1 cellular context compared by ENCODE assay signal in the genomic region with DNA sequence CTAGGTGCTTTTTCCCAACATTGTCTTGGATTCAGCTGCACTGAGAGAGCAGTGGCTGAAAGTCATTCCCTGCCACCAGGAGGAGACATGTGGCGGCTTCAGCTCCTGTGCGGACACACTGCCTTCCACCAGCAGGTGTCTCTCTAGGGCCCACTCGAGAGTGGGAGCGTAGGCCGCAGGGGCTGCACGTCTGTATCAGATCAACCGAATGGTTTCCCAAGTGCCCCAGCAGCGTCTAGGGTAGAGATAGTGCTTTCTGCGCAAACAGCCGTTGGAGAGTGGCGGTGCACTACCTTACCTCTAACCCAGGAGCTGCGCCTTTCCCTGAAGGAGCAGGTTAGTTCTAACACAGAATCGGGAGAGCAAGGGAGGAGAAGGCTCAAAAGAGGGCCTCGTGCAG.
TF ChIP-seq lines count a peak whose summit lies in the region.

No MANE protein-coding gene starts in this region.

TF ChIP-seq in K562, 482 proteins besides CTCF, POLR2A, EP300 and RAD21 (continued from another document):
- TF ChIP-seq, protein P1, sequence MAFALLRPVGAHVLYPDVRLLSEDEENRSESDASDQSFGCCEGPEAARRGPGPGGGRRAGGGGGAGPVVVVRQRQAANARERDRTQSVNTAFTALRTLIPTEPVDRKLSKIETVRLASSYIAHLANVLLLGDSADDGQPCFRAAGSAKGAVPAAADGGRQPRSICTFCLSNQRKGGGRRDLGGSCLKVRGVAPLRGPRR (CRISPR knock-in tag; IDR thresholded peaks at IDR 0.05), result no peak
- TF ChIP-seq, protein P2, sequence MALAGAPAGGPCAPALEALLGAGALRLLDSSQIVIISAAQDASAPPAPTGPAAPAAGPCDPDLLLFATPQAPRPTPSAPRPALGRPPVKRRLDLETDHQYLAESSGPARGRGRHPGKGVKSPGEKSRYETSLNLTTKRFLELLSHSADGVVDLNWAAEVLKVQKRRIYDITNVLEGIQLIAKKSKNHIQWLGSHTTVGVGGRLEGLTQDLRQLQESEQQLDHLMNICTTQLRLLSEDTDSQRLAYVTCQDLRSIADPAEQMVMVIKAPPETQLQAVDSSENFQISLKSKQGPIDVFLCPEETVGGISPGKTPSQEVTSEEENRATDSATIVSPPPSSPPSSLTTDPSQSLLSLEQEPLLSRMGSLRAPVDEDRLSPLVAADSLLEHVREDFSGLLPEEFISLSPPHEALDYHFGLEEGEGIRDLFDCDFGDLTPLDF (CRISPR knock-in tag; IDR thresholded peaks at IDR 0.05), result 0 out of 2 replicates have a peak, but pooled peaks have one; percentile 56
- TF ChIP-seq SNIP1 (IDR thresholded peaks at IDR 0.05; ENCODE audit: low read depth) (no peak), CREM (IDR thresholded peaks at IDR 0.05; ENCODE audit: low read depth) (peak; percentile 78), ARNT (IDR thresholded peaks at IDR 0.05) (no peak), MYC (IDR thresholded peaks at IDR 0.05; ENCODE audit: low read depth, low read length) (peak; percentile 79), MYC (CRISPR knock-in tag; IDR thresholded peaks at IDR 0.05; ENCODE audit: borderline replicate concordance, low read depth) (no peak), MTA3 (IDR thresholded peaks at IDR 0.05; ENCODE audit: borderline replicate concordance) (peak; percentile 54; the same call in 1 of the 2 replicates)
TF ChIP-seq in K562: peak in this region for 67.
